Comparison of ENCODE assay signal across 11 cellular contexts in the genomic region with DNA sequence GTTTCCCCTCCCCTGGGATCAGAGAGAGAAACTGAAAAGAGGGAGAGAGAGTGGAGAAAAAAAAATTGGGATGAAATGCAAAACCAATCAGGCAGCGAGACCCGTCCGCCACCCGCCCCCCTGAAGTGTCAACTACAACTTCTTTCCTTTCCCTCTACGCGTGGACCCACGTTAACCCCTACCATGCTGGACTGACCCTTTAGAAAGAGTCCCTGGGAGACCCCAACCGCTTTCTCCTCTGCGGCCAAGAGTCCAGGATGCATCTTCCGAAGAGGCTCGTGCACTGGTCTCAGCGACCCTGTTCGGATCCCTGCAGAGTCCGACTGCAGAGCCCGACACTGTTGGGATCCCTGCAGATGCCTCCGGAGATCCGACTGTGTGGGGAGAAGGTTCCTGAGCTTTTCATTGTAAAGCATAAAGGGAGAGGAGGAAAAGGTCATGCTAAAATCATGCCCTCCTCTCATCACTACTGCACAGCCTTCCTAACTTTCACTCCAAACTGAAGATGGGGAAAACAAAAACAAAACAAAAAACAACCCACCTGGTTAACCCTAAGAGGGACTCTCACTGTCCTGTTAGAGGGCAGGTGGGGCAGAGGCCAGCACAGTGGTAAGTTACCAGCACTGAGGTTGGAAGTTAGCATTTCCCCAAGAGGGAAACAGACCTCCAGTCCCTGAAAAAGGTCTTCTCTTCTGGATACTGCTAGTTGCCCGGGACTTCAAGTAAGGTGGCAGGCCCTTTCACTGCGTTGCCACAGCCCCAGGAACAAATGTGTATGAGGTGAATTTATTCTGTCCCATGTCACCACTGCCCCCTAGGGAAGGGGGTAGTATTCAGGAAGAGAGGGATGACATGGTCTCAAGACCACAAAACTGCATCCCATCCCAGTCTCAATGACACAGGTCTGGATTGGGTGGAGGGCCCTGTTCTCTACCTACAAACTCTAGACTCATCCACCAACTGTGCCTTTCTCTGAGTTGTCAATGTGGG. TPM values are rescaled to one million over a fixed set of nuclear protein-coding genes. Genes with fewer than 3 reads are reported as not detected.
DNase-seq lines count a peak whose midpoint lies in the region; ATAC-seq and TF ChIP-seq lines count a peak whose summit lies in the region.
"Had no signal": no experiment of that assay in that cellular context is flagged by ENCODE, and none has a peak within 500 bp of the region (broad histone marks: within the 10 kb centered on the region; RNA-seq: fewer than 3 reads in every experiment).

No MANE protein-coding gene starts in this region.

- WGBS in esophagus muscularis mucosa = 16% methylated on average over 19 of the region's 19 CpGs

- peak overlapping the region; percentile 29 for H2AFZ ChIP-seq in osteoblast (ENCODE audit: low read length)

- peaks cover 63% of the 10 kb centered on the region for H3K27me3 Mint-ChIP-seq in CD4-positive, alpha-beta T cell

- no peak for DNase-seq in CD4-positive, alpha-beta T cell
- DNase-seq in NCI-H1105 treated with DMSO at 0.1 percent for 48 hours (lab: John Stamatoyannopoulos, UW) (peak; percentile 39), esophagus muscularis mucosa (ENCODE audit: extremely low spot score) (no peak), osteoblast (ENCODE audit: insufficient read length, low spot score, missing footprints) (peak; percentile 73), medulla oblongata (ENCODE audit: extremely low spot score) (no peak), RKO (ENCODE audit: low spot score) (no peak), ureter (ENCODE audit: low spot score) (no peak), NCI-H2029 (lab: John Stamatoyannopoulos, UW) (no peak)

- H3K9me3 Mint-ChIP-seq in CD4-positive, alpha-beta T cell = no peaks in the 10 kb centered on the region

- no peak overlapping the region for H3K27ac Mint-ChIP-seq in CD4-positive, alpha-beta T cell

- ATAC-seq in CD4-positive, alpha-beta T cell (ENCODE audit: poor library complexity) = no peak

- H3K9me3 ChIP-seq in CD4-positive, alpha-beta T cell (ENCODE audit: control insufficient read depth, low read length) = no peaks in the 10 kb centered on the region
- H3K9me3 ChIP-seq in esophagus muscularis mucosa (no peaks in the 10 kb centered on the region), osteoblast (ENCODE audit: low read depth, low read length) (no peaks in the 10 kb centered on the region)

- H3K4me3 Mint-ChIP-seq in CD4-positive, alpha-beta T cell = peak overlapping the region; percentile 30

- intact Hi-C loops in CD4-positive, alpha-beta T cell (cut with DNase I, micrococcal nuclease) = no loop called here
- intact Hi-C loops in esophagus muscularis mucosa (cut with DNase I) = loop anchor here (1.0 to 10.0 kb wide), 3 partner anchors 38 to 465 kb away; a partner anchor contains a TSS

- H3K27me3 ChIP-seq in CD4-positive, alpha-beta T cell (ENCODE audit: control insufficient read depth, insufficient read depth, low read length) = peaks cover 50% of the 10 kb centered on the region
- H3K27me3 ChIP-seq in esophagus muscularis mucosa = peaks cover 0 to 19% (median 0%) of the 10 kb centered on the region in 4 donors
- peaks cover 62% of the 10 kb centered on the region for H3K27me3 ChIP-seq in osteoblast (ENCODE audit: insufficient read depth, low read length)

- no peaks in the 10 kb centered on the region for H3K79me2 ChIP-seq in osteoblast (ENCODE audit: insufficient read depth, low read length)

- H3K36me3 ChIP-seq in esophagus muscularis mucosa = no peaks in the 10 kb centered on the region
- H3K36me3 ChIP-seq in osteoblast (ENCODE audit: insufficient read depth, low read length) = no peaks in the 10 kb centered on the region

- H3K4me1 ChIP-seq in esophagus muscularis mucosa = peaks cover 21 to 53% (median 49%) of the 10 kb centered on the region in 4 donors
- peaks cover 14% of the 10 kb centered on the region for H3K4me1 ChIP-seq in osteoblast (ENCODE audit: insufficient read depth, low read length)

- H3K4me3 ChIP-seq in esophagus muscularis mucosa (peak overlapping the region; percentile 61 to 74 (median 64)), osteoblast (ENCODE audit: insufficient read depth, low read length) (peak overlapping the region; percentile 57)

- peak overlapping the region; percentile 72 for H3K4me2 ChIP-seq in osteoblast (ENCODE audit: insufficient read depth, low read length)

- H3K27ac ChIP-seq in CD4-positive, alpha-beta T cell (ENCODE audit: low read depth, low read length) = no peak overlapping the region
- H3K27ac ChIP-seq in esophagus muscularis mucosa (replicated peaks in 1 of 4) (peak overlapping the region; percentile 57 to 78 (median 65)), osteoblast (ENCODE audit: low read depth, low read length) (no peak overlapping the region)

- H3K36me3 Mint-ChIP-seq in CD4-positive, alpha-beta T cell (ENCODE audit: low read depth) = no peaks in the 10 kb centered on the region

- peaks cover 7% of the 10 kb centered on the region for H3K4me1 Mint-ChIP-seq in CD4-positive, alpha-beta T cell (ENCODE audit: low read depth)

- H4K20me1 ChIP-seq in osteoblast (ENCODE audit: insufficient read depth, low read length) = peaks cover 6% of the 10 kb centered on the region

- CTCF ChIA-PET in CD4-positive, alpha-beta T cell (lab: Charles Lee) = no interaction called here

- TF ChIP-seq EP300 in esophagus muscularis mucosa (IDR thresholded peaks at IDR 0.05) = no peak

- POLR2A ChIA-PET in CD4-positive, alpha-beta T cell (lab: Charles Lee) = no interaction called here

- TF ChIP-seq POLR2A in esophagus muscularis mucosa (IDR thresholded peaks at IDR 0.05; ENCODE audit: low read depth) = no peak

- TF ChIP-seq CTCF in CD4-positive, alpha-beta T cell (IDR thresholded peaks at IDR 0.05) = no peak
- TF ChIP-seq CTCF in esophagus muscularis mucosa (IDR thresholded peaks at IDR 0.05) = no peak
- no peak for TF ChIP-seq CTCF in osteoblast (IDR thresholded peaks at IDR 0.05; ENCODE audit: extremely low read depth, low read depth, low read length)

RNA-seq across cellular contexts. Expression of a gene that starts 0.6 kb away (rescaled TPM):
- not detected for total RNA-seq in CD4-positive, alpha-beta T cell
- total RNA-seq in esophagus muscularis mucosa (10 to 100 TPM; 23.5 to 55.5 (median 29.8) TPM), osteoblast (under 0.01 TPM in 1 of 2 replicates, not detected in the other), ureter (1.2 TPM)
- total RNA-seq: G401, LHCN-M2 had no signal

RNA-seq across cellular contexts. Expression of a gene that starts 19.5 kb away (rescaled TPM):
- total RNA-seq in CD4-positive, alpha-beta T cell = under 1 TPM; 0.08 to 0.11 TPM
- 10 to 100 TPM in 3 of 4 donors, 1 to 10 TPM in 1; 6.6 to 11.4 (median 10.3) TPM for total RNA-seq in esophagus muscularis mucosa
- total RNA-seq in osteoblast = 2.1 and 4.3 TPM in 2 replicates
- total RNA-seq in ureter = 5.9 TPM
- total RNA-seq: G401, SK-MEL-5 had no signal

Comparison
In these comparisons a context has a peak if more than half of its experiments do, and no peak if none do; other contexts are left out.
1. DNase-seq: peak in NCI-H1105 treated with DMSO at 0.1 percent for 48 hours (single experiment) and osteoblast (single experiment); none in CD4-positive, alpha-beta T cell (0 of 10), esophagus muscularis mucosa (single experiment), medulla oblongata (single experiment), RKO (single experiment), ureter (single experiment) and NCI-H2029 (single experiment).
2. H3K27ac ChIP-seq: peak in esophagus muscularis mucosa (4 of 4); none in CD4-positive, alpha-beta T cell (single experiment) and osteoblast (single experiment).
3. RNA of a gene that starts 0.6 kb away (total RNA-seq): 23.5 to 55.5 TPM in esophagus muscularis mucosa; 1.2 TPM in ureter (single experiment), not detected in CD4-positive, alpha-beta T cell and under 0.01 TPM in osteoblast; every median in the first group is over 10 times any median in the second.